23 cellular contexts compared by ENCODE assay signal in the genomic region with DNA sequence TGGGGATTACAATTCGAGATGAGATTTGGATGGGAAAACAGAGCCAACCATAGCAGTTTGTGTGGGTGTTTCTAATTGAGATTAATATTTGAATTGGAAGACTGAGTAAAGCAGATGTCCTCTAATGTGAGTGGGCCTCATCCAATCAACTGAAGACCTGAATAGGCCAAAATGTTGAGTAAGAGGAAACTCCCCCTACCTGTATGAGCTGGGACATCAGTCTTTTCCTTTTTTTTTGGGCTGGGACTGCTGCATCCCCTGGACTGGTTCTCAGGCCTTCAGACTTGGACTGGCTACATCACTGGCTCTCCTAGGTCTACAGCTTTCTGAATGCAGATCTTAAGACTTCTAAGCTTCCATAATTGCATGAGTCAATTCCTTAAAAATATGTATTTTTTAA.
"Had no signal": no experiment of that assay in that cellular context is flagged by ENCODE, and none has a peak within 500 bp of the region (broad histone marks: within the 10 kb centered on the region; RNA-seq: fewer than 3 reads in every experiment).

No MANE protein-coding gene starts in this region.

- H3K36me3 Mint-ChIP-seq: stimulated activated effector memory CD8-positive, alpha-beta T cell treated with anti-CD3 and anti-CD28 coated beads, Interleukin-12 subunit alpha, Interleukin-12 subunit beta, amount 100 ng/mL, for 72 hours; type B pancreatic cell had no signal

- H3K27me3 ChIP-seq: colonic mucosa, sigmoid colon, testis, tibial artery had no signal

- H3K27ac ChIP-seq: colonic mucosa, prostate gland, sigmoid colon, testis, tibial artery had no signal

- DNase-seq: colonic mucosa; effector CD8-positive, alpha-beta T cell; hypothalamus; kidney; mesenchymal stem cell; midbrain; naive thymus-derived CD4-positive, alpha-beta T cell; nucleus accumbens; right cardiac atrium; sigmoid colon; stimulated activated CD4-positive, alpha-beta T cell treated with anti-CD3 and anti-CD28 coated beads, Interleukin-2, amount 100 ng/mL, for 24 hours; stimulated activated CD4-positive, alpha-beta T cell treated with anti-CD3 and anti-CD28 coated beads, Interleukin-4, amount 100 ng/mL, for 24 hours; stimulated activated naive CD8-positive, alpha-beta T cell treated with anti-CD3 and anti-CD28 coated beads, Interleukin-15, Interleukin-2, amounts not matched to agents 100 U/mL and 50 U/mL, for 24 hours; substantia nigra; testis; tibial artery had no signal

- H3K36me3 ChIP-seq: colonic mucosa, prostate gland, sigmoid colon, tibial artery had no signal

- H3K27me3 Mint-ChIP-seq: dendritic cell treated with granulocyte-macrophage colony-stimulating factor and Interleukin-4, amounts not matched to agents 40 ng/mL and 50 ng/mL, for 4 days; type B pancreatic cell had no signal

- H3K4me1 ChIP-seq: colonic mucosa, prostate gland, testis had no signal

- ATAC-seq: left lobe of liver; naive thymus-derived CD4-positive, alpha-beta T cell; right cardiac atrium; stimulated activated effector memory CD8-positive, alpha-beta T cell treated with anti-CD3 and anti-CD28 coated beads, Interleukin-12 subunit alpha, Interleukin-12 subunit beta, amount 100 ng/mL, for 72 hours; stimulated activated naive CD8-positive, alpha-beta T cell treated with anti-CD3 and anti-CD28 coated beads, Interleukin-15, Interleukin-2, amounts not matched to agents 100 U/mL and 50 U/mL, for 24 hours had no signal

- H3K9me3 ChIP-seq: colonic mucosa, prostate gland, sigmoid colon, testis, tibial artery had no signal

- H3K27ac Mint-ChIP-seq: dendritic cell treated with granulocyte-macrophage colony-stimulating factor and Interleukin-4, amounts not matched to agents 40 ng/mL and 50 ng/mL, for 4 days; naive thymus-derived CD4-positive, alpha-beta T cell; nephron; stimulated activated effector memory CD8-positive, alpha-beta T cell treated with anti-CD3 and anti-CD28 coated beads, Interleukin-12 subunit alpha, Interleukin-12 subunit beta, amount 100 ng/mL, for 72 hours; type B pancreatic cell had no signal

- H3K4me3 ChIP-seq: colonic mucosa, lung, prostate gland, sigmoid colon, testis, tibial artery had no signal

- H3K4me3 Mint-ChIP-seq: dendritic cell treated with granulocyte-macrophage colony-stimulating factor and Interleukin-4, amounts not matched to agents 40 ng/mL and 50 ng/mL, for 4 days; naive thymus-derived CD4-positive, alpha-beta T cell; nephron; stimulated activated effector memory CD8-positive, alpha-beta T cell treated with anti-CD3 and anti-CD28 coated beads, Interleukin-12 subunit alpha, Interleukin-12 subunit beta, amount 100 ng/mL, for 72 hours; type B pancreatic cell had no signal

- H3K9me3 Mint-ChIP-seq: dendritic cell treated with granulocyte-macrophage colony-stimulating factor and Interleukin-4, amounts not matched to agents 40 ng/mL and 50 ng/mL, for 4 days; nephron; type B pancreatic cell had no signal
